In genomic region chr9:2284770-2285169, GRCh38 we compare ENCODE assay signal across 14 cellular contexts.
DNase-seq lines count a peak whose midpoint lies in the region; ATAC-seq and TF ChIP-seq lines count a peak whose summit lies in the region.
"Had no signal": no experiment of that assay in that cellular context is flagged by ENCODE, and none has a peak within 500 bp of the region (broad histone marks: within the 10 kb centered on the region; RNA-seq: fewer than 3 reads in every experiment).

No MANE protein-coding gene starts in this region.

- ATAC-seq in left colon (peak; percentile 58), GM18867 (IDR thresholded peaks at IDR 0.05; ENCODE audit: unreplicated experiment) (no peak)

- no peaks in the 10 kb centered on the region for H3K79me1 ChIP-seq in H9 (ENCODE audit: insufficient read depth, low read depth, low read length, poor library complexity, severe bottlenecking)

- TF ChIP-seq EP300 in stomach (IDR thresholded peaks at IDR 0.05): no peak
- no peak for TF ChIP-seq EP300 in ovary (IDR thresholded peaks at IDR 0.05)

- intact Hi-C loops in left colon (cut with DNase I, micrococcal nuclease) (no loop called here), stomach (cut with DNase I; ENCODE audit: low total_unique reads) (no loop called here), ovary (cut with DNase I) (no loop called here)

- no peaks in the 10 kb centered on the region for H3K9me3 ChIP-seq in H9 (ENCODE audit: control insufficient read depth, low read depth, low read length)
- H3K9me3 ChIP-seq in Karpas-422 (ENCODE audit: low read length): no peaks in the 10 kb centered on the region
- no peaks in the 10 kb centered on the region for H3K9me3 ChIP-seq in stomach
- no peaks in the 10 kb centered on the region for H3K9me3 ChIP-seq in ovary
- H3K9me3 ChIP-seq: HAP-1 had no signal

- H2BK15ac ChIP-seq in H9 (ENCODE audit: low read depth, low read length): no peak overlapping the region

- peaks cover 0 to 16% (median 4%) of the 10 kb centered on the region in 3 experiments; a peak in 2 of 7 replicates for H3K36me3 Mint-ChIP-seq in H9 (ENCODE audit: insufficient read depth in 1 of 3, low read depth in 3 of 3)

- H3K9me3 Mint-ChIP-seq in H9: no peaks in the 10 kb centered on the region
- H3K9me3 Mint-ChIP-seq: CD4-positive, alpha-beta T cell had no signal

- H3K79me2 ChIP-seq in H9 (ENCODE audit: insufficient read depth, low read length) (no peaks in the 10 kb centered on the region), Karpas-422 (ENCODE audit: low read length) (no peaks in the 10 kb centered on the region)

- H3T11ph ChIP-seq in H9 (ENCODE audit: low read length): no peak overlapping the region

- DNase-seq in H9: no peak
- no peak for DNase-seq in Karpas-422
- DNase-seq in left colon: no peak
- no peak for DNase-seq in GOT3 (lab: John Stamatoyannopoulos, UW)
- no peak for DNase-seq in stomach
- no peak for DNase-seq in ovary
- DNase-seq: ACHN; C1 segment of cervical spinal cord; Calu3; CD4-positive, alpha-beta T cell; DND-41; GDM1 had no signal

- H3K27ac ChIP-seq in H9 (ENCODE audit: insufficient read length, low read depth, low read length): no peak overlapping the region
- peak overlapping the region; percentile 95 for H3K27ac ChIP-seq in Karpas-422 (ENCODE audit: low read length)
- no peak overlapping the region for H3K27ac ChIP-seq in stomach
- H3K27ac ChIP-seq in ovary: no peak overlapping the region

- no peak for TF ChIP-seq POLR2A in stomach (IDR thresholded peaks at IDR 0.05)
- TF ChIP-seq POLR2A in ovary (IDR thresholded peaks at IDR 0.05): no peak

- H3K36me3 ChIP-seq in Karpas-422 (ENCODE audit: insufficient read depth, low read length) (no peaks in the 10 kb centered on the region), stomach (no peaks in the 10 kb centered on the region), ovary (no peaks in the 10 kb centered on the region)
- H3K36me3 ChIP-seq: HAP-1 had no signal

- H3K23ac ChIP-seq in H9 (ENCODE audit: insufficient read length, low read depth, low read length): no peak overlapping the region

- H4K5ac ChIP-seq in H9 (ENCODE audit: insufficient read length, low read depth, low read length): no peak overlapping the region

- no peak overlapping the region for H3K4me3 Mint-ChIP-seq in H9
- H3K4me3 Mint-ChIP-seq: CD4-positive, alpha-beta T cell had no signal

- H3K4me2 ChIP-seq in H9 (ENCODE audit: insufficient read depth, insufficient read length, low read length) (no peak overlapping the region), Karpas-422 (ENCODE audit: low read depth, low read length, poor library complexity, severe bottlenecking) (peak overlapping the region; percentile 60)

- H4K8ac ChIP-seq in H9 (replicated peaks; ENCODE audit: insufficient read length, low read depth, low read length): no peak overlapping the region

- H3K4me1 ChIP-seq in H9 (ENCODE audit: insufficient read depth, low read length) (peaks cover 17% of the 10 kb centered on the region), Karpas-422 (ENCODE audit: low read length) (peaks cover 62% of the 10 kb centered on the region), stomach (no peaks in the 10 kb centered on the region), ovary (ENCODE audit: insufficient read depth) (no peaks in the 10 kb centered on the region)

- H3K27me3 ChIP-seq in H9 (ENCODE audit: insufficient read depth, low read length) (no peaks in the 10 kb centered on the region), Karpas-422 (ENCODE audit: low read length) (no peaks in the 10 kb centered on the region), stomach (no peaks in the 10 kb centered on the region), ovary (no peaks in the 10 kb centered on the region)

- H3K23me2 ChIP-seq in H9 (ENCODE audit: insufficient read length, low read depth, low read length, poor library complexity, severe bottlenecking): no peaks in the 10 kb centered on the region

- H3K27ac Mint-ChIP-seq in H9: peak overlapping the region; percentile 84 to 92 (median 87); a peak in 6 of 7 replicates
- H3K27ac Mint-ChIP-seq: CD4-positive, alpha-beta T cell had no signal

- no peaks in the 10 kb centered on the region for H3K9me2 ChIP-seq in Karpas-422 (replicated peaks; ENCODE audit: insufficient read depth, low read length)

- H2BK120ac ChIP-seq in H9 (ENCODE audit: low read depth, low read length, poor library complexity, severe bottlenecking): no peak overlapping the region

- H3K9ac ChIP-seq in H9 (ENCODE audit: extremely low read depth, insufficient read length, low read length): no peak overlapping the region
- H3K9ac ChIP-seq in Karpas-422 (ENCODE audit: low read length): no peak overlapping the region

- H3K56ac ChIP-seq in H9 (ENCODE audit: insufficient read length, low read depth, low read length): no peak overlapping the region

- no peaks in the 10 kb centered on the region for H4K20me1 ChIP-seq in H9 (ENCODE audit: control insufficient read depth, insufficient read depth, insufficient read length)
- H4K20me1 ChIP-seq in Karpas-422 (ENCODE audit: insufficient read depth, low read depth, low read length): no peaks in the 10 kb centered on the region

- H2AK5ac ChIP-seq in H9 (ENCODE audit: insufficient read length, low read length): no peak overlapping the region

- no CpG with 5 or more reads among the region's 1 CpG for WGBS in H9 (ENCODE audit: extremely low coverage, insufficient read length, low lambda C conversion rate)
- 74 to 90% (median 88%) methylated on average over 1 of the region's 1 CpG for WGBS in stomach, 5 donors
- 89 to 100% (median 94%) methylated on average over 1 of the region's 1 CpG for WGBS in ovary, 3 donors

- no peak overlapping the region for H3K14ac ChIP-seq in H9 (ENCODE audit: insufficient read depth, low read length)

- no peak overlapping the region for H4K91ac ChIP-seq in H9 (ENCODE audit: insufficient read length, low read depth, low read length)

- no peak overlapping the region for H2BK20ac ChIP-seq in H9 (ENCODE audit: low read depth, low read length, poor library complexity, severe bottlenecking)

- no peak overlapping the region for H3K4ac ChIP-seq in H9 (ENCODE audit: low read depth, low read length)

- H3K18ac ChIP-seq in H9 (ENCODE audit: insufficient read length, low read depth, low read length): no peak overlapping the region

- TF ChIP-seq CTCF in H9 (conservative IDR thresholded peaks at IDR 0.05) (no peak), stomach (IDR thresholded peaks at IDR 0.05) (no peak), ovary (IDR thresholded peaks at IDR 0.05) (no peak)

- H2BK12ac ChIP-seq in H9 (ENCODE audit: insufficient read length, low read depth, low read length): no peak overlapping the region

- H2AFZ ChIP-seq in H9 (ENCODE audit: low read length): no peak overlapping the region
- H2AFZ ChIP-seq in Karpas-422 (ENCODE audit: low read length): no peak overlapping the region

- no peak overlapping the region for H2BK5ac ChIP-seq in H9 (ENCODE audit: insufficient read length, low read length)

- H3K4me3 ChIP-seq in Karpas-422 (ENCODE audit: low read length) (no peak overlapping the region), stomach (no peak overlapping the region), ovary (no peak overlapping the region)
- H3K4me3 ChIP-seq: HAP-1 had no signal

- peaks cover 36 to 41% of the 10 kb centered on the region in 2 experiments for H3K4me1 Mint-ChIP-seq in H9

- H3K27me3 Mint-ChIP-seq in H9 (ENCODE audit: low read depth): no peaks in the 10 kb centered on the region
